Comparison of ENCODE assay signal across 18 cellular contexts in the genomic region with DNA sequence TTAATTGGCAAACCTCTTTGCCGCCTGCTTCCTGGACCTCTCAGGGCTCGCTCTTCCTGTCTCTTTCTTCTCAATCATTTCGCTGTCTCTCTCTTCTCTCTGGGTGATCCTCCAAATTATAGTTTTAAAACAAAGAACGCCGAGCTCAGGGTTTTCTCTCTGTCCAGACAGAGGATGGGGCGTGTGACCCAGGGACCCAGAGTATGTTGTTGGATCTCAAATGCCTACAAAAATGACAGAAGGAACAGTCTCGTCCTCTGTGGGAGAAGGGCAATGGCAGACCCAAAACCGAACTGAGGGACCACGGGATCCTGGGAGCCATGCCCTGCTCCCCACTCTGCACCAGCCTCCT.
DNase-seq lines count a peak whose midpoint lies in the region; ATAC-seq, FAIRE-seq and TF ChIP-seq lines count a peak whose summit lies in the region.
"Had no signal": no experiment of that assay in that cellular context is flagged by ENCODE, and none has a peak within 500 bp of the region (broad histone marks: within the 10 kb centered on the region; RNA-seq: fewer than 3 reads in every experiment).

No MANE protein-coding gene starts in this region.

- H3K27ac ChIP-seq in HepG2 (ENCODE audit: extremely low read length, insufficient read depth, low read length), result no peak overlapping the region
- no peak overlapping the region for H3K27ac ChIP-seq in right lobe of liver
- peak overlapping the region; percentile 80 for H3K27ac ChIP-seq in caudate nucleus (ENCODE audit: low read depth, low read length)
- H3K27ac ChIP-seq in neuronal stem cell (replicated peaks; ENCODE audit: low read length), result no peak overlapping the region
- H3K27ac ChIP-seq: HL-60 had no signal

- H3K4me2 ChIP-seq in HepG2 (ENCODE audit: low read depth, low read length) (no peak overlapping the region), neuronal stem cell (ENCODE audit: insufficient read depth, low read length, poor library complexity, severe bottlenecking) (no peak overlapping the region)

- ATAC-seq in HepG2 (no peak), right lobe of liver (no peak)
- ATAC-seq: Right ventricle myocardium inferior had no signal

- POLR2A ChIA-PET in HepG2 (lab: Yijun Ruan, JAX), result no interaction called here

- no peak overlapping the region for H3K4ac ChIP-seq in neuronal stem cell (ENCODE audit: low read length)

- H3K36me3 ChIP-seq in HepG2 (replicated peaks in 1 of 2; ENCODE audit: control insufficient read depth in 1 of 2, insufficient read depth in 2 of 2, low read length in 2 of 2) (peaks cover 3 to 5% of the 10 kb centered on the region in 2 experiments; a peak in 3 of 5 replicates), right lobe of liver (no peaks in the 10 kb centered on the region), neuronal stem cell (replicated peaks in 1 of 2; ENCODE audit: control insufficient read depth in 2 of 2, insufficient read depth in 2 of 2, low read length in 2 of 2) (peaks cover 0 to 1% of the 10 kb centered on the region in 2 donors)
- H3K36me3 ChIP-seq: MG63 had no signal

- peak overlapping the region; percentile 83 for H3K18ac ChIP-seq in neuronal stem cell (ENCODE audit: low read length)

- H2AK5ac ChIP-seq in neuronal stem cell (ENCODE audit: low read depth, low read length), result no peak overlapping the region

- H3K4me1 ChIP-seq in HepG2 (ENCODE audit: insufficient read depth, low read length) (peaks cover 5% of the 10 kb centered on the region), right lobe of liver (no peaks in the 10 kb centered on the region), neuronal stem cell (ENCODE audit: control insufficient read depth in 2 of 2, insufficient read depth in 1 of 2, low read depth in 1 of 2, low read length in 2 of 2) (peaks cover 0 to 4% of the 10 kb centered on the region in 2 donors)

- intact Hi-C loops in HepG2 (cut with micrococcal nuclease; ENCODE audit: unreplicated experiment), result no loop called here
- intact Hi-C loops in right lobe of liver (cut with DNase I), result no loop called here

- H3K9ac ChIP-seq in HepG2 (ENCODE audit: insufficient read depth, low read depth, low read length) (no peak overlapping the region), neuronal stem cell (ENCODE audit: low read depth, low read length, poor library complexity) (peak overlapping the region; percentile 39)

- no peaks in the 10 kb centered on the region for H3K9me3 ChIP-seq in HepG2 (ENCODE audit: low read length)
- no peaks in the 10 kb centered on the region for H3K9me3 ChIP-seq in right lobe of liver
- peaks cover 2 to 13% of the 10 kb centered on the region in 2 donors for H3K9me3 ChIP-seq in neuronal stem cell (replicated peaks in 1 of 2; ENCODE audit: control insufficient read depth in 2 of 2, insufficient read depth in 1 of 2, low read depth in 1 of 2, low read length in 2 of 2)
- H3K9me3 ChIP-seq: MG63 had no signal

- in situ Hi-C loops in HepG2 (cut with HindIII; ENCODE audit: extremely low pct_ligation_motif_present, low pct_unique_long_range_greater_than_20kb), result no loop called here

- CTCF ChIA-PET in HepG2 (lab: Yijun Ruan, JAX; ENCODE audit: low intra/inter-chr PET ratio, low total read pairs), result no interaction called here

- no peak overlapping the region for H3K4me3 ChIP-seq in HepG2 (replicated peaks in 1 of 3; ENCODE audit: insufficient read depth in 1 of 3, low read depth in 2 of 3, low read length in 3 of 3)
- H3K4me3 ChIP-seq in right lobe of liver, result no peak overlapping the region
- H3K4me3 ChIP-seq in neuronal stem cell (ENCODE audit: low read length in 2 of 2), result no peak overlapping the region
- H3K4me3 ChIP-seq: MG63 had no signal

- no TSS peak for BruUV-seq in HepG2 (replicated peaks; lab: Mats Ljungman, UMichigan)

- H3K27me3 ChIP-seq in HepG2 (ENCODE audit: control insufficient read depth in 1 of 2, insufficient read depth in 2 of 2, low read length in 2 of 2), result no peaks in the 10 kb centered on the region
- no peaks in the 10 kb centered on the region for H3K27me3 ChIP-seq in right lobe of liver
- H3K27me3 ChIP-seq in neuronal stem cell (ENCODE audit: control insufficient read depth in 3 of 3, insufficient read depth in 3 of 3, low read depth in 1 of 3, low read length in 3 of 3), result no peaks in the 10 kb centered on the region
- H3K27me3 ChIP-seq: MG63 had no signal

- no peak for FAIRE-seq in HepG2 (lab: Jason Lieb, UNC)
- FAIRE-seq: RCC 7860 had no signal

- TF ChIP-seq POLR2A in HepG2 (IDR thresholded peaks at IDR 0.05; ENCODE audit: insufficient read depth in 1 of 2, low read depth in 2 of 2, low read length in 2 of 2), result no peak
- TF ChIP-seq POLR2A in right lobe of liver (IDR thresholded peaks at IDR 0.05), result no peak

- no peak overlapping the region for H3K23ac ChIP-seq in neuronal stem cell (ENCODE audit: low read depth, low read length, poor library complexity)

- no peak overlapping the region for H2AFZ ChIP-seq in HepG2 (ENCODE audit: low read length)
- H2AFZ ChIP-seq in neuronal stem cell (ENCODE audit: low read length), result no peak overlapping the region

- H2BK12ac ChIP-seq in neuronal stem cell (ENCODE audit: low read length), result no peak overlapping the region

- peaks cover 22% of the 10 kb centered on the region for H4K20me1 ChIP-seq in HepG2 (ENCODE audit: insufficient read depth, low read length)

- no peak overlapping the region for H2BK5ac ChIP-seq in neuronal stem cell (ENCODE audit: low read length)

- WGBS in HepG2 (ENCODE audit: low lambda C conversion rate), result 96% methylated on average over 9 of the region's 9 CpGs
- WGBS in right lobe of liver (ENCODE audit: insufficient coverage, low coverage, low lambda C conversion rate, missing lambda C conversion rate), result 94% methylated on average over 9 of the region's 9 CpGs
- no CpG with 5 or more reads among the region's 9 CpGs for WGBS in neuronal stem cell (ENCODE audit: extremely low coverage in 2 of 2, insufficient read length in 2 of 2, insufficient replicate concordance in 1 of 2), 2 donors

- DNase-seq in HepG2 (ENCODE audit: low spot score) (no peak), right lobe of liver (no peak), caudate nucleus (lab: John Stamatoyannopoulos, UW) (no peak), neuronal stem cell (ENCODE audit: low spot score) (no peak), NCI-H69 (lab: John Stamatoyannopoulos, UW) (no peak), GDM1 (lab: John Stamatoyannopoulos, UW) (no peak)
- no peak for DNase-seq in stimulated activated CD4-positive, alpha-beta T cell treated with anti-CD3 and anti-CD28 coated beads, Interleukin-15, amount 100 ng/mL, for 24 hours
- DNase-seq: AML-193, DMS79, HFFc6, Karpas-422, MG63, NCI-H1048, NCI-H1930, NCI-H2171 had no signal

- no peak overlapping the region for H2BK120ac ChIP-seq in neuronal stem cell (ENCODE audit: low read depth, low read length)

- H3K14ac ChIP-seq in neuronal stem cell (ENCODE audit: low read length), result no peak overlapping the region

- H3K79me1 ChIP-seq in neuronal stem cell (ENCODE audit: low read depth, low read length), result peaks cover 3% of the 10 kb centered on the region

- peaks cover 3% of the 10 kb centered on the region for H3K79me2 ChIP-seq in HepG2 (ENCODE audit: insufficient read depth, low read length)

- no peak for TF ChIP-seq RAD21 in HepG2 (CRISPR knock-in tag; IDR thresholded peaks at IDR 0.05)

- H4K8ac ChIP-seq in neuronal stem cell (ENCODE audit: low read depth, low read length), result no peak overlapping the region

- TF ChIP-seq CTCF in HepG2 (CRISPR knock-in tag; IDR thresholded peaks at IDR 0.05) (no peak), right lobe of liver (IDR thresholded peaks at IDR 0.05) (no peak)

- H4K91ac ChIP-seq in neuronal stem cell (ENCODE audit: low read depth, low read length, poor library complexity), result no peak overlapping the region

- TF ChIP-seq EP300 in HepG2 (IDR thresholded peaks at IDR 0.05; ENCODE audit: low read depth in 2 of 2, low read length in 2 of 2) (no peak), HepG2 (CRISPR knock-in tag; IDR thresholded peaks at IDR 0.05; ENCODE audit: borderline replicate concordance) (no peak)

- H2BK15ac ChIP-seq in neuronal stem cell (ENCODE audit: low read length), result no peak overlapping the region

TF ChIP-seq in HepG2, 621 proteins besides CTCF, POLR2A, EP300 and RAD21:
- TF ChIP-seq MAFF (IDR thresholded peaks at IDR 0.05; ENCODE audit: low read depth, low read length) (peak; percentile 55; the same call in 1 of the 2 replicates), HOMEZ (CRISPR knock-in tag; IDR thresholded peaks at IDR 0.05; ENCODE audit: low read depth) (no peak), MAFK (conservative IDR thresholded peaks at IDR 0.05 in 1 of 2, IDR thresholded peaks at IDR 0.05 in 1 of 2; ENCODE audit: low read length in 2 of 2) (peak; percentile 25 to 86; a peak in 2 of 4 replicates), ZNF431 (CRISPR knock-in tag; IDR thresholded peaks at IDR 0.05; ENCODE audit: borderline replicate concordance, low read depth) (no peak)
